In the genomic region with DNA sequence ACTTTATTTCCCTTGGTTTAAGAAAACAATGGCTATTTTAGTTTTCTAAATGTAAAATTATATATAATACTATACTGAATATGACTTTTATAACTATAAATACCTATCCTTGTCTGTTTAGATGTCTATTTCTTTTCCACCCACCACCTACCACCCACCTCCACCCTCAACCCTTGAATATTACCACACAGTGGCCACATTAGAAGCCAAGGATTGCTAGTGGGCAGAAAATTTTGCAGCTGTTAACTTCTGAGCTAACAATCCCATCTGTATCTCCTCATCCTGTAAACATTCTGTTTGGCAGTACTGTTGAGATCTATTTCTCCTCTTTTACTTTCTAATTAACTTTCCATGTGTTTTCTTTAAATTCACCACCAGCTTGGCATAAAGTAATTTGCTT, we compare ENCODE assay signal across 24 cellular contexts.
"Had no signal": no experiment of that assay in that cellular context is flagged by ENCODE, and none has a peak within 500 bp of the region (broad histone marks: within the 10 kb centered on the region; RNA-seq: fewer than 3 reads in every experiment).

No MANE protein-coding gene starts in this region.

- DNase-seq: dermis blood vessel endothelial cell; effector memory CD4-positive, alpha-beta T cell; hypothalamus; immature natural killer cell; islet precursor cell; kidney glomerular epithelial cell; left ventricle myocardium superior; lower lobe of right lung; pancreas; retina; right lobe of liver; stimulated activated CD4-positive, alpha-beta T cell treated with anti-CD3 and anti-CD28 coated beads, Interleukin-12 subunit alpha, Interleukin-12 subunit beta, amount 100 ng/mL, for 4 hours; stimulated activated CD4-positive, alpha-beta T cell treated with anti-CD3 and anti-CD28 coated beads, Interleukin-1b, Interleukin-23, amount 100 ng/mL, for 48 hours; stimulated activated CD4-positive, alpha-beta T cell treated with anti-CD3 and anti-CD28 coated beads, Interleukin-4, amount 100 ng/mL, for 1 hour; stimulated activated naive CD4-positive, alpha-beta T cell treated with Interleukin-2 at 50 U/mL for 16 hours; stomach; testis; tibial artery had no signal

- H3K4me2 ChIP-seq: smooth muscle cell had no signal

- H3K4me3 ChIP-seq: coronary artery, esophagus muscularis mucosa, lower lobe of right lung, pancreas, right lobe of liver, smooth muscle cell, stomach, testis, tibial artery had no signal

- H3K4me1 ChIP-seq: esophagus muscularis mucosa, lower lobe of right lung, pancreas, right lobe of liver, testis, tibial artery had no signal

- H3K27me3 ChIP-seq: esophagus muscularis mucosa, neutrophil, pancreas, right lobe of liver, stomach, testis, tibial artery had no signal

- H3K27ac ChIP-seq: coronary artery, esophagus muscularis mucosa, lower lobe of right lung, neutrophil, pancreas, right lobe of liver, stomach, testis, tibial artery had no signal

- ATAC-seq: left ventricle myocardium superior; lower lobe of right lung; natural killer cell treated with Interleukin-12 subunit alpha and Interleukin-12 subunit beta and Interleukin-15 and Interleukin-18, amount 100 ng/mL, for 72 hours; pancreas; right lobe of liver; stimulated activated effector memory CD8-positive, alpha-beta T cell treated with anti-CD3 and anti-CD28 coated beads, Interleukin-12 subunit alpha, Interleukin-12 subunit beta, amount 100 ng/mL, for 72 hours had no signal

- H3K9me3 ChIP-seq: neutrophil, pancreas, right lobe of liver, stomach, testis had no signal

- H3K36me3 ChIP-seq: esophagus muscularis mucosa, lower lobe of right lung, neutrophil, pancreas, right lobe of liver, stomach, tibial artery had no signal
